In the genomic region with DNA sequence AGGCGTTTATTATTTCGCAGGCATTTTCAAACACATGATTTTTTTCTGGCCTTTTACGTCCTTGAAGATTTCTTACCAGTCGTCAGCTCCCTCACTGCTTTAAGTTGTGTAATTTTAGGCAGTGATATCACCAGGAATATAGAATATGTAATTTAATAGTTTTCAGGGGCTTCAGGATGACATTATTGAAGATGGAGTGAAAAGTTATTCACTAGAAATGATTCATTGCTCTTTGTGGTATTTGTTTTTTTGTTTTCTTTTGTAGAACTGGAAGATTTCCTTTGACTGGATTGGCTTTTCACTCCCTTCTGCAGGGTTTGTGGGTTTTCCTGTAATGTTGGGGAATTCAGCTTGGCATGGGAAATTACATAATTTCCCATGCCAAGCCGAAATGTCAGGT, we compare ENCODE assay signal across 13 cellular contexts. TPM values are rescaled to one million over a fixed set of nuclear protein-coding genes. Genes with fewer than 3 reads are reported as not detected.
DNase-seq lines count a peak whose midpoint lies in the region; ATAC-seq and TF ChIP-seq lines count a peak whose summit lies in the region.
"Had no signal": no experiment of that assay in that cellular context is flagged by ENCODE, and none has a peak within 500 bp of the region (broad histone marks: within the 10 kb centered on the region; RNA-seq: fewer than 3 reads in every experiment).

No MANE protein-coding gene starts in this region.

- intact Hi-C loops in Calu3 (cut with micrococcal nuclease; ENCODE audit: unreplicated experiment) (loop anchor here (10.0 kb wide), 1 partner anchor 128 kb away; no protein-coding TSS in a partner anchor), Panc1 (cut with micrococcal nuclease; ENCODE audit: unreplicated experiment) (no loop called here), CD14-positive monocyte (cut with micrococcal nuclease) (no loop called here), posterior cingulate gyrus (cut with DNase I) (loop anchor here (5.0 to 10.0 kb wide), 2 partner anchors 36 to 68 kb away; no protein-coding TSS in a partner anchor)

- POLR2A ChIA-PET in Panc1 (lab: Charles Lee) = no interaction called here

- H3K79me2 ChIP-seq in osteoblast (ENCODE audit: insufficient read depth, low read length) = peaks cover 24% of the 10 kb centered on the region

- 89 to 90% methylated on average over 5 of the region's 5 CpGs for WGBS in endodermal cell (ENCODE audit: insufficient coverage in 1 of 2, insufficient read length in 1 of 2), 2 experiments

- H3K27ac Mint-ChIP-seq in Calu3 (ENCODE audit: unreplicated experiment) (peak overlapping the region; percentile 50), endodermal cell (no peak overlapping the region), CD14-positive monocyte (no peak overlapping the region)

- no TSS peak for BruUV-seq in Calu3 (replicated peaks; lab: Mats Ljungman, UMichigan)
- BruUV-seq in Panc1 (replicated peaks; lab: Mats Ljungman, UMichigan) = no TSS peak

- peaks cover 50% of the 10 kb centered on the region for H3K4me1 Mint-ChIP-seq in Calu3 (ENCODE audit: low read depth, unreplicated experiment)
- peaks cover 19% of the 10 kb centered on the region for H3K4me1 Mint-ChIP-seq in endodermal cell
- peaks cover 37% of the 10 kb centered on the region for H3K4me1 Mint-ChIP-seq in CD14-positive monocyte

- H3K9ac ChIP-seq in endodermal cell (ENCODE audit: extremely low read depth, low read length, poor library complexity, severe bottlenecking) = peak overlapping the region; percentile 70
- H3K9ac ChIP-seq: SK-N-SH had no signal

- H3K36me3 ChIP-seq in Panc1 (ENCODE audit: control insufficient read depth, insufficient read depth, low read length) (no peaks in the 10 kb centered on the region; the same call in 1 of the 2 replicates), endodermal cell (ENCODE audit: control insufficient read depth, insufficient read depth, low read length) (no peaks in the 10 kb centered on the region), osteoblast (ENCODE audit: insufficient read depth, low read length) (no peaks in the 10 kb centered on the region)

- H3K36me3 Mint-ChIP-seq in Calu3 (ENCODE audit: insufficient read depth, unreplicated experiment) (peaks cover 50% of the 10 kb centered on the region), endodermal cell (ENCODE audit: low read depth) (no peaks in the 10 kb centered on the region), CD14-positive monocyte (peaks cover 4 to 10% of the 10 kb centered on the region in 2 donors)
- H3K36me3 Mint-ChIP-seq: naive B cell had no signal

- peak overlapping the region; percentile 95 for H3K4me2 ChIP-seq in osteoblast (ENCODE audit: insufficient read depth, low read length)

- H3K27me3 Mint-ChIP-seq in Calu3 (ENCODE audit: unreplicated experiment) = no peaks in the 10 kb centered on the region
- H3K27me3 Mint-ChIP-seq in endodermal cell (ENCODE audit: insufficient read depth) = peaks cover 34% of the 10 kb centered on the region
- peaks cover 27 to 37% (median 36%) of the 10 kb centered on the region in 3 donors for H3K27me3 Mint-ChIP-seq in CD14-positive monocyte (ENCODE audit: low read depth in 3 of 3)
- H3K27me3 Mint-ChIP-seq: naive B cell had no signal

- H3K27ac ChIP-seq in Panc1 (ENCODE audit: low read length) (no peak overlapping the region), endodermal cell (ENCODE audit: low read depth, low read length) (no peak overlapping the region), osteoblast (ENCODE audit: low read depth, low read length) (no peak overlapping the region)

- TF ChIP-seq CTCF in Calu3 (IDR thresholded peaks at IDR 0.05; ENCODE audit: unreplicated experiment) (no peak), Panc1 (IDR thresholded peaks at IDR 0.05) (no peak), endodermal cell (conservative IDR thresholded peaks at IDR 0.05) (no peak), osteoblast (IDR thresholded peaks at IDR 0.05; ENCODE audit: extremely low read depth, low read depth, low read length) (no peak), CD14-positive monocyte (IDR thresholded peaks at IDR 0.05) (no peak)

- H3K4me1 ChIP-seq in Panc1 (ENCODE audit: control insufficient read depth, insufficient read depth, low read length) (peaks cover 19% of the 10 kb centered on the region), endodermal cell (ENCODE audit: control insufficient read depth, insufficient read depth, low read length) (peaks cover 7% of the 10 kb centered on the region), osteoblast (ENCODE audit: insufficient read depth, low read length) (peaks cover 26% of the 10 kb centered on the region)

- H2AFZ ChIP-seq in osteoblast (ENCODE audit: low read length) = no peak overlapping the region

- H3K9me3 Mint-ChIP-seq in Calu3 (ENCODE audit: low read depth, unreplicated experiment) (no peaks in the 10 kb centered on the region), endodermal cell (no peaks in the 10 kb centered on the region), CD14-positive monocyte (peaks cover 0 to 6% (median 0%) of the 10 kb centered on the region in 7 donors)
- H3K9me3 Mint-ChIP-seq: naive B cell had no signal

- peaks cover 10% of the 10 kb centered on the region for H4K20me1 ChIP-seq in osteoblast (ENCODE audit: insufficient read depth, low read length)

- CTCF ChIA-PET in Calu3 (lab: Charles Lee) = interaction anchor here (0.8 to 2.0 kb wide), 5 partner anchors 10 to 159 kb away, joined by 3 to 5 read pairs (median 3); no protein-coding TSS in a partner anchor
- CTCF ChIA-PET in Panc1 (lab: Charles Lee) = interaction anchor here (0.7 kb wide), 1 partner anchor 78 kb away, joined by 3 read pairs; no protein-coding TSS in a partner anchor

- no peak for DNase-seq in Calu3
- DNase-seq in Panc1 (ENCODE audit: low read depth, low spot score) = no peak
- no peak for DNase-seq in endodermal cell
- peak; percentile 80 for DNase-seq in osteoblast (ENCODE audit: insufficient read length, low spot score, missing footprints)
- no peak for DNase-seq in CD14-positive monocyte (ENCODE audit: low spot score)
- no peak for DNase-seq in posterior cingulate gyrus
- DNase-seq in DMS153 (lab: John Stamatoyannopoulos, UW) = no peak
- DNase-seq: activated T-cell treated with anti-CD3 and anti-CD28 coated beads for 4 hours, COR-L47, NCI-H1417 treated with DMSO at 0.1 percent for 48 hours, SK-N-SH had no signal

- H3K4me3 Mint-ChIP-seq in Calu3 (ENCODE audit: low read depth, unreplicated experiment) = peak overlapping the region; percentile 95
- H3K4me3 Mint-ChIP-seq in endodermal cell = peak overlapping the region; percentile 93
- no peak overlapping the region for H3K4me3 Mint-ChIP-seq in CD14-positive monocyte

- H3K9me3 ChIP-seq in Panc1 (ENCODE audit: control insufficient read depth, insufficient read depth, low read depth, low read length) (no peaks in the 10 kb centered on the region), endodermal cell (ENCODE audit: control insufficient read depth, low read length) (no peaks in the 10 kb centered on the region), osteoblast (ENCODE audit: low read depth, low read length) (no peaks in the 10 kb centered on the region)
- H3K9me3 ChIP-seq: SK-N-SH had no signal

- H3K4me3 ChIP-seq in Panc1 (ENCODE audit: low read depth in 2 of 2, low read length in 2 of 2) (peak overlapping the region; percentile 72 to 88; a peak in 2 of 4 replicates), endodermal cell (ENCODE audit: low read length) (peak overlapping the region; percentile 93), osteoblast (ENCODE audit: insufficient read depth, low read length) (peak overlapping the region; percentile 83)

- H3K27me3 ChIP-seq in Panc1 (ENCODE audit: control insufficient read depth, insufficient read depth, low read length) (no peaks in the 10 kb centered on the region), endodermal cell (ENCODE audit: control insufficient read depth, insufficient read depth, low read length, poor library complexity, severe bottlenecking) (peaks cover 26% of the 10 kb centered on the region), osteoblast (ENCODE audit: insufficient read depth, low read length) (peaks cover 23% of the 10 kb centered on the region)

- ATAC-seq in Panc1 (no peak), HG02571 (IDR thresholded peaks at IDR 0.05; ENCODE audit: unreplicated experiment) (no peak)

- in situ Hi-C loops in Panc1 (cut with HindIII; ENCODE audit: low pct_unique_long_range_greater_than_20kb, low sequenced_read_pairs) = no loop called here

RNA-seq across cellular contexts. Expression of gene LRRC1, which starts 2.0 kb away (rescaled TPM):
- total RNA-seq in Calu3 (2022) = 26.6 TPM in 2 replicates
- total RNA-seq in Panc1 (2021; ENCODE audit: unreplicated experiment) = 13.8 TPM
- polyA plus RNA-seq in Panc1 (2012; ENCODE audit: insufficient read length) = 8.0 TPM
- 10 to 100 TPM; 14.1 to 15.3 TPM for total RNA-seq in endodermal cell
- polyA plus RNA-seq in endodermal cell (2013, experiment 1 of 2) = 12.7 TPM
- polyA plus RNA-seq in endodermal cell (2013, experiment 2 of 2) = 8.8 TPM
- 7.2 and 8.0 TPM in 2 replicates for total RNA-seq in osteoblast
- under 1 TPM; 0.18 to 0.92 TPM for polyA plus RNA-seq in CD14-positive monocyte

Comparison
In these comparisons a context has a peak if more than half of its experiments do, and no peak if none do; other contexts are left out.
1. H3K4me3 Mint-ChIP-seq: peak in Calu3 (single experiment) and endodermal cell (single experiment); none in CD14-positive monocyte (0 of 2).
2. intact Hi-C loops: an anchor here in Calu3 (10.0 kb wide) and posterior cingulate gyrus (5.0 to 10.0 kb wide); none called in Panc1 and CD14-positive monocyte.
3. Peak in every context shown above with its lines, with median percentiles within 50 percentile points of each other: H3K4me3 ChIP-seq.